ENCODE assay signal across 8 cellular contexts in the genomic region with DNA sequence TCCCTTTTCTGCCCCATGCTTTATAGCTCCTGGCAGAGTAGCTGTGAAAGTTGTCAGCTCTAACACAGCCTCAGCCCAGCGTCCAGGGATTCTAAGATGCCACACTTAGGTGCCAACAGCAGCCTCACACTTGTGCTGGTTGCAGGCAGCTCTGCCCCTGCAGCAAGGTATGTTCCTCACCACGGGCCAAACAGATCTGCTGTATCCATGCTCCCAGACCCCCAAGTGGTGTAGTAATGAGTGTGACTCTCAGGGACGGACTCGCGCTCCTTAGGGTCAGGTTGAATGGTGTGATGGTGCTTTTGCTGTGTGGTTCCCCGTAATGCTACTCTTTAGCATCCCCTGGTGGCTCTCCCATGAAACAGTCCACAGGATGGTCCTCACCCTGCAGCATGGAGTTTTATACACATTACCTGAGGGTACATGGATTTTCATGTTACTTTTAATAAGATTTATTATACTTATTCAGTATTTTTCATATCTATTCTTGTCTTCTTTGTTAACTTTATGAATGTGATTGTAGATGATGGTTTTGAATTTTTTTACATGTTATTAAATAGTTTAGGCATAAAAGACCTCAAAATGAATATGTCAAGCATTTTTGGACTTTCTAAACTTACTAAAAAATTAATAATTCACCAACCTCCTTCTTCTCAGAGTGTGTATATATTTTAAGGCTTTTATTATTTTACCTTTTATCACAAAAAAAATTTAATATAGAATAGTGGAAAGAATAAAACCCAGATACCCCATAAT.
A peak's percentile ranks its signal among the peaks of the same experiment; 100 is the strongest.
DNase-seq lines count a peak whose midpoint lies in the region; ATAC-seq, FAIRE-seq and TF ChIP-seq lines count a peak whose summit lies in the region.

No MANE protein-coding gene starts in this region.

- H3K27ac ChIP-seq in RWPE1 (no peak overlapping the region), K562 (ENCODE audit: extremely low read depth, low read depth, low read length) (no peak overlapping the region)

- peaks cover 0 to 16% of the 10 kb centered on the region in 2 experiments; a peak in 3 of 5 replicates for H3K27me3 ChIP-seq in K562 (ENCODE audit: control insufficient read depth in 2 of 2, insufficient read depth in 2 of 2, low read length in 2 of 2)

- WGBS in K562 (ENCODE audit: insufficient coverage, low coverage, missing lambda C conversion rate): 0% methylated on average over 6 of the region's 6 CpGs

- no peak overlapping the region for H3K9ac ChIP-seq in K562 (ENCODE audit: insufficient read depth in 1 of 2, low read depth in 2 of 2, low read length in 2 of 2)

- no peaks in the 10 kb centered on the region for H3K36me3 ChIP-seq in K562 (ENCODE audit: control insufficient read depth, insufficient read depth, low read length)

- TF ChIP-seq RAD21 in K562 (CRISPR knock-in tag; conservative IDR thresholded peaks at IDR 0.05 in 1 of 2, IDR thresholded peaks at IDR 0.05 in 1 of 2): peak; percentile 43 to 72

- no peaks in the 10 kb centered on the region for H3K79me2 ChIP-seq in K562 (ENCODE audit: control insufficient read depth, insufficient read depth, low read length)

- 0 out of 5 replicates have a peak, but pooled peaks cover 0 to 3% of the 10 kb centered on the region in 2 experiments for H3K4me1 ChIP-seq in K562 (replicated peaks in 1 of 2; ENCODE audit: control insufficient read depth in 2 of 2, insufficient read depth in 2 of 2, low read length in 2 of 2)

- in situ Hi-C loops in K562 (cut with MboI): loop anchor here (25.0 kb wide), 1 partner anchor 551 kb away; a partner anchor contains a TSS

- FAIRE-seq in K562 (lab: Jason Lieb, UNC): peak; percentile 74

- CTCF ChIA-PET in RWPE1 (lab: Yijun Ruan, JAX): interaction anchor here (0.5 to 0.9 kb wide), 4 partner anchors 146 to 1724 kb away, joined by 3 to 4 read pairs (median 3); no protein-coding TSS in a partner anchor
- CTCF ChIA-PET in K562 (lab: Yijun Ruan, JAX; ENCODE audit: low intra/inter-chr PET ratio): interaction anchor here (1.2 kb wide), 1 partner anchor 109 kb away, joined by 3 read pairs; no protein-coding TSS in a partner anchor

- H3K9me3 ChIP-seq in K562 (replicated peaks; ENCODE audit: control insufficient read depth, insufficient read depth, low read depth, low read length): no peaks in the 10 kb centered on the region

- intact Hi-C loops in K562 (cut with micrococcal nuclease): loop anchor here (10.0 kb wide), 2 partner anchors 112 to 558 kb away; no protein-coding TSS in a partner anchor

- no TSS peak for BruUV-seq in K562 (replicated peaks; lab: Mats Ljungman, UMichigan)

- TF ChIP-seq POLR2A in K562 (conservative IDR thresholded peaks at IDR 0.05): no peak

- H4K20me1 ChIP-seq in K562 (replicated peaks; ENCODE audit: control insufficient read depth, insufficient read depth, low read length): no peaks in the 10 kb centered on the region

- ATAC-seq in GM21390 (IDR thresholded peaks at IDR 0.05; ENCODE audit: unreplicated experiment): peak; percentile 77
- peak; percentile 94 for ATAC-seq in K562
- no peak for ATAC-seq in HG03520 (IDR thresholded peaks at IDR 0.05; ENCODE audit: unreplicated experiment)

- no peak for TF ChIP-seq EP300 in K562 (IDR thresholded peaks at IDR 0.05; ENCODE audit: low read length)

- no peaks in the 10 kb centered on the region for H3K9me1 ChIP-seq in K562 (ENCODE audit: control insufficient read depth, insufficient read depth, low read length)

- POLR2A ChIA-PET in RWPE1 (lab: Yijun Ruan, JAX; ENCODE audit: low non-redundant PET): no interaction called here
- POLR2A ChIA-PET in K562 (lab: Yijun Ruan, JAX): no interaction called here

- H3K4me2 ChIP-seq in K562 (ENCODE audit: insufficient read depth, low read length): no peak overlapping the region

- H2AFZ ChIP-seq in K562 (ENCODE audit: low read depth, low read length): no peak overlapping the region

- H3K4me3 ChIP-seq in K562: no peak overlapping the region

- TF ChIP-seq CTCF in RWPE1 (conservative IDR thresholded peaks at IDR 0.05; ENCODE audit: low read depth) (peak; percentile 86), K562 (IDR thresholded peaks at IDR 0.05 in 2 of 3, conservative IDR thresholded peaks at IDR 0.05 in 1 of 3; ENCODE audit: insufficient read depth in 2 of 3, low read depth in 1 of 3, low read length in 3 of 3) (peak; percentile 69 to 83 (median 80))

- DNase-seq in EL: peak; percentile 53
- DNase-seq in HuH-7.5 (ENCODE audit: low spot score): peak; percentile 65
- peak; percentile 65 for DNase-seq in RWPE1 (ENCODE audit: low spot score)
- DNase-seq in K562 (ENCODE audit: extremely low read depth in 1 of 4, low spot score in 3 of 4): peak; percentile 47 to 57 (median 48)
- DNase-seq in iPS DF 4.7 (ENCODE audit: extremely low read depth, low spot score): peak; percentile 68
- peak; percentile 1 to 44 (median 16) for DNase-seq in stimulated activated CD4-positive, alpha-beta T cell treated with anti-CD3 and anti-CD28 coated beads, Interleukin-12 subunit alpha, Interleukin-12 subunit beta, amount 100 ng/mL, for 48 hours (ENCODE audit: low read depth in 2 of 3, low spot score in 1 of 3)

TF ChIP-seq in K562, 482 proteins besides CTCF, POLR2A, EP300 and RAD21:
- TF ChIP-seq CC2D1A (IDR thresholded peaks at IDR 0.05) (no peak), SMC3 (conservative IDR thresholded peaks at IDR 0.05; ENCODE audit: insufficient read depth, low read depth, low read length) (peak; percentile 67)

Comparison
In these comparisons a context has a peak if more than half of its experiments do, and no peak if none do; other contexts are left out.
1. DNase-seq: peak in every context shown above with its lines; median percentile 68 in iPS DF 4.7; 65 in HuH-7.5; 65 in RWPE1; 53 in EL; 48 in K562; 16 in stimulated activated CD4-positive, alpha-beta T cell treated with anti-CD3 and anti-CD28 coated beads, Interleukin-12 subunit alpha, Interleukin-12 subunit beta, amount 100 ng/mL, for 48 hours.